1 cellular context compared by ENCODE assay signal in genomic region chr19:44356383-44357111, GRCh38.
TF ChIP-seq lines count a peak whose summit lies in the region.

Gene ZNF112, minus strand, starts transcription at chr19:44356680. Its CDS starts 16,141 bp downstream, at chr19:44340539.

TF ChIP-seq in HepG2, 621 proteins besides CTCF, POLR2A, EP300 and RAD21 (continued from another document and continues in another):
- TF ChIP-seq MAX (IDR thresholded peaks at IDR 0.05): no peak
- TF ChIP-seq TFE3 (CRISPR knock-in tag; IDR thresholded peaks at IDR 0.05): no peak
- TF ChIP-seq ZNF33B (CRISPR knock-in tag; IDR thresholded peaks at IDR 0.05): no peak
- TF ChIP-seq TSC22D2 (CRISPR knock-in tag; IDR thresholded peaks at IDR 0.05; ENCODE audit: borderline replicate concordance): 0 out of 2 replicates have a peak, but pooled peaks have one; percentile 21
- TF ChIP-seq AHDC1 (CRISPR knock-in tag; IDR thresholded peaks at IDR 0.05; ENCODE audit: borderline replicate concordance): no peak
- no peak; the same call in 1 of the 2 replicates for TF ChIP-seq ZNF124 (CRISPR knock-in tag; IDR thresholded peaks at IDR 0.05)
- TF ChIP-seq GATA4 (IDR thresholded peaks at IDR 0.05; ENCODE audit: borderline replicate concordance, low read depth): no peak
- no peak for TF ChIP-seq FOSL2 (CRISPR knock-in tag; IDR thresholded peaks at IDR 0.05)
- peak; percentile 99 for TF ChIP-seq ZFX (CRISPR knock-in tag; IDR thresholded peaks at IDR 0.05; ENCODE audit: low read depth)
- TF ChIP-seq MAFK (conservative IDR thresholded peaks at IDR 0.05 in 1 of 2, IDR thresholded peaks at IDR 0.05 in 1 of 2; ENCODE audit: low read length in 2 of 2): no peak
- TF ChIP-seq ATF7-NPFF (CRISPR knock-in tag; IDR thresholded peaks at IDR 0.05; ENCODE audit: low read depth): no peak
- TF ChIP-seq CREB3 (CRISPR knock-in tag; IDR thresholded peaks at IDR 0.05): no peak
- TF ChIP-seq PHB2 (IDR thresholded peaks at IDR 0.05; ENCODE audit: partially characterized antibody): no peak
- TF ChIP-seq ZNF138 (CRISPR knock-in tag; IDR thresholded peaks at IDR 0.05; ENCODE audit: low read depth): no peak
- TF ChIP-seq ZNF281 (CRISPR knock-in tag; IDR thresholded peaks at IDR 0.05; ENCODE audit: borderline replicate concordance): peak; percentile 20; the same call in 1 of the 2 replicates
- 0 out of 2 replicates have a peak, but pooled peaks have one; percentile 43 for TF ChIP-seq ZNF451 (CRISPR knock-in tag; IDR thresholded peaks at IDR 0.05)
- TF ChIP-seq SATB2 (CRISPR knock-in tag; IDR thresholded peaks at IDR 0.05): no peak
- no peak for TF ChIP-seq RBM22 (optimal IDR thresholded peaks at IDR 0.05; ENCODE audit: low read length)
- TF ChIP-seq SMAD3 (CRISPR knock-in tag; IDR thresholded peaks at IDR 0.05): 0 out of 2 replicates have a peak, but pooled peaks have one; percentile 46
- no peak for TF ChIP-seq POLR2AphosphoS2 (IDR thresholded peaks at IDR 0.05; ENCODE audit: low read depth, low read length)
- 0 out of 2 replicates have a peak, but pooled peaks have one; percentile 23 for TF ChIP-seq ZNF629 (CRISPR knock-in tag; conservative IDR thresholded peaks at IDR 0.05)
- TF ChIP-seq ZNF34 (CRISPR knock-in tag; IDR thresholded peaks at IDR 0.05; ENCODE audit: borderline replicate concordance): no peak
- TF ChIP-seq HDAC6 (IDR thresholded peaks at IDR 0.05; ENCODE audit: low read depth, low read length): no peak
- TF ChIP-seq ZNF773 (CRISPR knock-in tag; IDR thresholded peaks at IDR 0.05; ENCODE audit: borderline replicate concordance): no peak
- no peak; the same call in 1 of the 2 replicates for TF ChIP-seq HMGXB3 (CRISPR knock-in tag; IDR thresholded peaks at IDR 0.05; ENCODE audit: borderline replicate concordance)
- TF ChIP-seq ETV6 (CRISPR knock-in tag; conservative IDR thresholded peaks at IDR 0.05): no peak; the same call in 1 of the 2 replicates
- TF ChIP-seq HOXD1 (CRISPR knock-in tag; IDR thresholded peaks at IDR 0.05): no peak
- no peak for TF ChIP-seq CEBPZ (IDR thresholded peaks at IDR 0.05; ENCODE audit: low read length)
- peak; percentile 71; the same call in 1 of the 2 replicates for TF ChIP-seq ZNF280B (CRISPR knock-in tag; IDR thresholded peaks at IDR 0.05; ENCODE audit: borderline replicate concordance)
- TF ChIP-seq ARNTL (CRISPR knock-in tag; IDR thresholded peaks at IDR 0.05): no peak
- TF ChIP-seq GPN1 (CRISPR knock-in tag; IDR thresholded peaks at IDR 0.05; ENCODE audit: borderline replicate concordance): no peak
- peak; percentile 49; the same call in 1 of the 2 replicates for TF ChIP-seq ZBTB26 (CRISPR knock-in tag; IDR thresholded peaks at IDR 0.05; ENCODE audit: borderline replicate concordance)
- TF ChIP-seq AGO1 (IDR thresholded peaks at IDR 0.05; ENCODE audit: low read depth, low read length, poor library complexity, severe bottlenecking): no peak
- no peak for TF ChIP-seq KDM4B (CRISPR knock-in tag; IDR thresholded peaks at IDR 0.05)
- no peak for TF ChIP-seq ONECUT2 (CRISPR knock-in tag; IDR thresholded peaks at IDR 0.05)
- peak; percentile 76 for TF ChIP-seq SUZ12 (IDR thresholded peaks at IDR 0.05; ENCODE audit: low read depth, low read length)
- TF ChIP-seq SETDB1 (CRISPR knock-in tag; IDR thresholded peaks at IDR 0.05; ENCODE audit: borderline replicate concordance): no peak
